19 cellular contexts compared by ENCODE assay signal in the genomic region with DNA sequence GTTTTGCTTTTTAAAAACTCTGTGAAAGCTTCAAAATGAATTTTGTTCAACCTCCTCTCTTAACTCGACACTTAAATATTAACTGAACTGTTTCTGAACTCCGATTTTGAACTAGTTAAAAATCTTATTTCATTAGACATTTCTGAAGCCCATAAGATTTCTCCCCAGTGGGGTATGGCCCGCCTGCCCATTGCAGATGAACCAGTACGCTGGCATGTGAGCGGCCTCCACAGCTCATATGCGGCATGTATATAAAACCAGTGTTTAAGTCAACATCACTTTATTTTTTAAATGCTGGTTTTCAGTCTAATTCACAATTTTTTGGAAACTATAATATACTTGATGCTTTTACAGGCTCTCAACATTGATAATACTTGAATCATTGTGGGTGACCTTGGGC. TPM values are rescaled to one million over a fixed set of nuclear protein-coding genes. Genes with fewer than 3 reads are reported as not detected.
A peak's percentile ranks its signal among the peaks of the same experiment; 100 is the strongest.
DNase-seq lines count a peak whose midpoint lies in the region; ATAC-seq, FAIRE-seq and TF ChIP-seq lines count a peak whose summit lies in the region.
"Had no signal": no experiment of that assay in that cellular context is flagged by ENCODE, and none has a peak within 500 bp of the region (broad histone marks: within the 10 kb centered on the region; RNA-seq: fewer than 3 reads in every experiment).

No MANE protein-coding gene starts in this region.

- DNase-seq in activated effector memory CD4-positive, alpha-beta T cell treated with anti-CD3 and anti-CD28 coated beads, Interleukin-2, amount 50 U/mL, for 16 hours, result peak; percentile 52
- DNase-seq in activated effector memory CD4-positive, alpha-beta T cell treated with Interleukin-2 at 50 U/mL for 16 hours, result no peak
- DNase-seq in DND-41 (no peak), spleen (peak; percentile 33), H54 (ENCODE audit: insufficient read length, low spot score) (no peak)
- no peak for DNase-seq in stimulated activated CD4-positive, alpha-beta T cell treated with anti-CD3 and anti-CD28 coated beads, Interleukin-4, amount 100 ng/mL, for 1 hour
- DNase-seq: CD4-positive, CD25-positive, alpha-beta regulatory T cell; DMS53 had no signal

- H3K4me3 ChIP-seq in DND-41 (ENCODE audit: low read depth in 1 of 2, low read length in 2 of 2), result no peak overlapping the region
- no peak overlapping the region for H3K4me3 ChIP-seq in muscle layer of colon (ENCODE audit: low read depth in 1 of 2, low read length in 2 of 2)
- H3K4me3 ChIP-seq in spleen, result no peak overlapping the region
- H3K4me3 ChIP-seq: GM12878 had no signal

- H3K27ac ChIP-seq in DND-41 (ENCODE audit: low read length), result peak overlapping the region; percentile 84; the same call in 1 of the 2 replicates
- H3K27ac ChIP-seq in muscle layer of colon (ENCODE audit: low read depth, low read length), result peak overlapping the region; percentile 26
- H3K27ac ChIP-seq in spleen, result no peak overlapping the region
- H3K27ac ChIP-seq: 22Rv1 had no signal

- no peaks in the 10 kb centered on the region for H4K20me1 ChIP-seq in DND-41 (ENCODE audit: insufficient read depth, low read length)

- no peaks in the 10 kb centered on the region for H3K79me2 ChIP-seq in DND-41 (ENCODE audit: insufficient read depth, low read length)

- ATAC-seq in DND-41 (ENCODE audit: insufficient read depth, low read depth) (no peak), HG02759 (IDR thresholded peaks at IDR 0.05; ENCODE audit: unreplicated experiment) (no peak)
- ATAC-seq: GM12878, HCT116 had no signal

- no peaks in the 10 kb centered on the region for H3K36me3 ChIP-seq in DND-41 (ENCODE audit: insufficient read depth, low read length)
- no peaks in the 10 kb centered on the region for H3K36me3 ChIP-seq in muscle layer of colon (ENCODE audit: insufficient read depth, low read length)
- H3K36me3 ChIP-seq in spleen, result no peaks in the 10 kb centered on the region

- H3K9ac ChIP-seq in DND-41 (ENCODE audit: low read depth, low read length), result no peak overlapping the region
- no peak overlapping the region for H3K9ac ChIP-seq in muscle layer of colon (ENCODE audit: low read length)

- intact Hi-C loops in spleen (cut with DNase I; ENCODE audit: low total_unique reads), result no loop called here

- TF ChIP-seq CTCF in DND-41 (IDR thresholded peaks at IDR 0.05; ENCODE audit: borderline replicate concordance, extremely low read depth, low read length, poor library complexity, severe bottlenecking) (no peak), spleen (IDR thresholded peaks at IDR 0.05 in 8 of 11, conservative IDR thresholded peaks at IDR 0.05 in 3 of 11) (no peak)

- TF ChIP-seq POLR2A in spleen (IDR thresholded peaks at IDR 0.05) (no peak), H54 (IDR thresholded peaks at IDR 0.05; ENCODE audit: low read depth, low read length) (no peak)

- H3K4me1 ChIP-seq in DND-41 (ENCODE audit: insufficient read depth, low read length) (peaks cover 68% of the 10 kb centered on the region), muscle layer of colon (ENCODE audit: insufficient read depth, low read length) (peaks cover 15% of the 10 kb centered on the region), spleen (peaks cover 3 to 38% (median 17%) of the 10 kb centered on the region in 6 donors)

- peaks cover 22% of the 10 kb centered on the region for H3K9me3 ChIP-seq in DND-41 (ENCODE audit: insufficient read depth, low read length, severe bottlenecking)
- H3K9me3 ChIP-seq in muscle layer of colon (ENCODE audit: low read length), result no peaks in the 10 kb centered on the region
- no peaks in the 10 kb centered on the region for H3K9me3 ChIP-seq in spleen

- no peaks in the 10 kb centered on the region for H3K27me3 ChIP-seq in DND-41 (ENCODE audit: insufficient read depth, low read length, poor library complexity)
- no peaks in the 10 kb centered on the region for H3K27me3 ChIP-seq in muscle layer of colon (ENCODE audit: control insufficient read depth in 1 of 2, insufficient read depth in 2 of 2, low read length in 2 of 2)
- H3K27me3 ChIP-seq in spleen (replicated peaks in 1 of 7), result peaks cover 0 to 36% (median 0%) of the 10 kb centered on the region in 7 donors

- H2AFZ ChIP-seq in DND-41 (ENCODE audit: low read depth, low read length), result no peak overlapping the region

- FAIRE-seq in H54 (lab: Jason Lieb, UNC), result no peak
- FAIRE-seq: GM12878, GM18507 had no signal

- H3K4me2 ChIP-seq in DND-41 (ENCODE audit: insufficient read depth, low read length), result peak overlapping the region; percentile 1

- WGBS in spleen, 5 donors, result 94 to 98% (median 96%) methylated on average over 6 of the region's 6 CpGs

RNA-seq across cellular contexts. Expression of gene CPN2, which starts 50.2 kb away (rescaled TPM):
- 1 to 10 TPM in 1 of 7 donors, under 1 TPM in 6; 0.26 to 4.4 (median 0.47) TPM for total RNA-seq in spleen
- polyA plus RNA-seq in spleen, result 1 to 10 TPM; 1.0 to 1.7 (median 1.2) TPM
- total RNA-seq: A673; CD4-positive, CD25-positive, alpha-beta regulatory T cell; Daoy; G401; GM12878; H4 had no signal
- polyA plus RNA-seq: BJ; CD4-positive, CD25-positive, alpha-beta regulatory T cell; GM12878 had no signal

Comparison
In these comparisons a context has a peak if more than half of its experiments do, and no peak if none do; other contexts are left out.
1. DNase-seq: peak in activated effector memory CD4-positive, alpha-beta T cell treated with anti-CD3 and anti-CD28 coated beads, Interleukin-2, amount 50 U/mL, for 16 hours (single experiment) and spleen (single experiment); none in activated effector memory CD4-positive, alpha-beta T cell treated with Interleukin-2 at 50 U/mL for 16 hours (single experiment), DND-41 (single experiment), H54 (single experiment) and stimulated activated CD4-positive, alpha-beta T cell treated with anti-CD3 and anti-CD28 coated beads, Interleukin-4, amount 100 ng/mL, for 1 hour (single experiment).
2. H3K27ac ChIP-seq: peak in DND-41 (single experiment) and muscle layer of colon (single experiment); none in spleen (0 of 8).